In genomic region chr15:59689626-59690236, GRCh38 we compare ENCODE assay signal across 1 cellular context.
TF ChIP-seq lines count a peak whose summit lies in the region.

No MANE protein-coding gene starts in this region.

TF ChIP-seq in K562, 482 proteins besides CTCF, POLR2A, EP300 and RAD21 (continued from another document and continues in another):
- TF ChIP-seq, protein P1, sequence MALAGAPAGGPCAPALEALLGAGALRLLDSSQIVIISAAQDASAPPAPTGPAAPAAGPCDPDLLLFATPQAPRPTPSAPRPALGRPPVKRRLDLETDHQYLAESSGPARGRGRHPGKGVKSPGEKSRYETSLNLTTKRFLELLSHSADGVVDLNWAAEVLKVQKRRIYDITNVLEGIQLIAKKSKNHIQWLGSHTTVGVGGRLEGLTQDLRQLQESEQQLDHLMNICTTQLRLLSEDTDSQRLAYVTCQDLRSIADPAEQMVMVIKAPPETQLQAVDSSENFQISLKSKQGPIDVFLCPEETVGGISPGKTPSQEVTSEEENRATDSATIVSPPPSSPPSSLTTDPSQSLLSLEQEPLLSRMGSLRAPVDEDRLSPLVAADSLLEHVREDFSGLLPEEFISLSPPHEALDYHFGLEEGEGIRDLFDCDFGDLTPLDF (CRISPR knock-in tag; IDR thresholded peaks at IDR 0.05): no peak
- TF ChIP-seq CC2D1A (IDR thresholded peaks at IDR 0.05) (no peak), ATF4 (CRISPR knock-in tag; IDR thresholded peaks at IDR 0.05) (no peak), NBN (IDR thresholded peaks at IDR 0.05; ENCODE audit: low read depth) (peak; percentile 59; the same call in 1 of the 2 replicates), RHOXF2B (CRISPR knock-in tag; conservative IDR thresholded peaks at IDR 0.05) (no peak), THRAP3 (IDR thresholded peaks at IDR 0.05; ENCODE audit: borderline replicate concordance) (0 out of 2 replicates have a peak, but pooled peaks have one; percentile 54), SRSF1 (IDR thresholded peaks at IDR 0.05; ENCODE audit: low read depth, low read length) (no peak), ZKSCAN1 (IDR thresholded peaks at IDR 0.05; ENCODE audit: low read depth, low read length) (no peak), THRA (IDR thresholded peaks at IDR 0.05) (no peak), NR2C1 (IDR thresholded peaks at IDR 0.05) (no peak), NR2C1 (tag; IDR thresholded peaks at IDR 0.05) (no peak), HDGF (IDR thresholded peaks at IDR 0.05) (no peak), ZNF224 (CRISPR knock-in tag; IDR thresholded peaks at IDR 0.05) (no peak), ERF (CRISPR knock-in tag; IDR thresholded peaks at IDR 0.05) (no peak), PML (IDR thresholded peaks at IDR 0.05; ENCODE audit: low read length) (no peak; the same call in 1 of the 2 replicates), ZNF318 (IDR thresholded peaks at IDR 0.05; ENCODE audit: borderline replicate concordance in 1 of 2, low read depth in 1 of 2) (no peak), KLF13 (tag; IDR thresholded peaks at IDR 0.05; ENCODE audit: borderline replicate concordance, low read depth) (no peak), DPF2 (IDR thresholded peaks at IDR 0.05) (peak; percentile 71), TCF7L2 (IDR thresholded peaks at IDR 0.05; ENCODE audit: low read depth, low read length) (no peak), KAT8 (IDR thresholded peaks at IDR 0.05; ENCODE audit: low read depth) (no peak), PCBP1 (IDR thresholded peaks at IDR 0.05; ENCODE audit: low read depth, low read length, poor library complexity, severe bottlenecking) (no peak), ZNF583 (CRISPR knock-in tag; IDR thresholded peaks at IDR 0.05) (no peak), ZNF347 (CRISPR knock-in tag; IDR thresholded peaks at IDR 0.05; ENCODE audit: low read depth) (no peak), STAT5A (IDR thresholded peaks at IDR 0.05; ENCODE audit: borderline replicate concordance, low read length) (no peak), ETV5 (CRISPR knock-in tag; IDR thresholded peaks at IDR 0.05; ENCODE audit: low read depth) (no peak)
- TF ChIP-seq, protein P2, sequence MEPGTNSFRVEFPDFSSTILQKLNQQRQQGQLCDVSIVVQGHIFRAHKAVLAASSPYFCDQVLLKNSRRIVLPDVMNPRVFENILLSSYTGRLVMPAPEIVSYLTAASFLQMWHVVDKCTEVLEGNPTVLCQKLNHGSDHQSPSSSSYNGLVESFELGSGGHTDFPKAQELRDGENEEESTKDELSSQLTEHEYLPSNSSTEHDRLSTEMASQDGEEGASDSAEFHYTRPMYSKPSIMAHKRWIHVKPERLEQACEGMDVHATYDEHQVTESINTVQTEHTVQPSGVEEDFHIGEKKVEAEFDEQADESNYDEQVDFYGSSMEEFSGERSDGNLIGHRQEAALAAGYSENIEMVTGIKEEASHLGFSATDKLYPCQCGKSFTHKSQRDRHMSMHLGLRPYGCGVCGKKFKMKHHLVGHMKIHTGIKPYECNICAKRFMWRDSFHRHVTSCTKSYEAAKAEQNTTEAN (CRISPR knock-in tag; IDR thresholded peaks at IDR 0.05): no peak
- TF ChIP-seq, protein P3, sequence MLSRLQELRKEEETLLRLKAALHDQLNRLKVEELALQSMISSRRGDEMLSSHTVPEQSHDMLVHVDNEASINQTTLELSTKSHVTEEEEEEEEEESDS (CRISPR knock-in tag; IDR thresholded peaks at IDR 0.05): no peak
- TF ChIP-seq, protein P4, sequence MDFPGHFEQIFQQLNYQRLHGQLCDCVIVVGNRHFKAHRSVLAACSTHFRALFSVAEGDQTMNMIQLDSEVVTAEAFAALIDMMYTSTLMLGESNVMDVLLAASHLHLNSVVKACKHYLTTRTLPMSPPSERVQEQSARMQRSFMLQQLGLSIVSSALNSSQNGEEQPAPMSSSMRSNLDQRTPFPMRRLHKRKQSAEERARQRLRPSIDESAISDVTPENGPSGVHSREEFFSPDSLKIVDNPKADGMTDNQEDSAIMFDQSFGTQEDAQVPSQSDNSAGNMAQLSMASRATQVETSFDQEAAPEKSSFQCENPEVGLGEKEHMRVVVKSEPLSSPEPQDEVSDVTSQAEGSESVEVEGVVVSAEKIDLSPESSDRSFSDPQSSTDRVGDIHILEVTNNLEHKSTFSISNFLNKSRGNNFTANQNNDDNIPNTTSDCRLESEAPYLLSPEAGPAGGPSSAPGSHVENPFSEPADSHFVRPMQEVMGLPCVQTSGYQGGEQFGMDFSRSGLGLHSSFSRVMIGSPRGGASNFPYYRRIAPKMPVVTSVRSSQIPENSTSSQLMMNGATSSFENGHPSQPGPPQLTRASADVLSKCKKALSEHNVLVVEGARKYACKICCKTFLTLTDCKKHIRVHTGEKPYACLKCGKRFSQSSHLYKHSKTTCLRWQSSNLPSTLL (IDR thresholded peaks at IDR 0.05): no peak
- TF ChIP-seq, protein P5, sequence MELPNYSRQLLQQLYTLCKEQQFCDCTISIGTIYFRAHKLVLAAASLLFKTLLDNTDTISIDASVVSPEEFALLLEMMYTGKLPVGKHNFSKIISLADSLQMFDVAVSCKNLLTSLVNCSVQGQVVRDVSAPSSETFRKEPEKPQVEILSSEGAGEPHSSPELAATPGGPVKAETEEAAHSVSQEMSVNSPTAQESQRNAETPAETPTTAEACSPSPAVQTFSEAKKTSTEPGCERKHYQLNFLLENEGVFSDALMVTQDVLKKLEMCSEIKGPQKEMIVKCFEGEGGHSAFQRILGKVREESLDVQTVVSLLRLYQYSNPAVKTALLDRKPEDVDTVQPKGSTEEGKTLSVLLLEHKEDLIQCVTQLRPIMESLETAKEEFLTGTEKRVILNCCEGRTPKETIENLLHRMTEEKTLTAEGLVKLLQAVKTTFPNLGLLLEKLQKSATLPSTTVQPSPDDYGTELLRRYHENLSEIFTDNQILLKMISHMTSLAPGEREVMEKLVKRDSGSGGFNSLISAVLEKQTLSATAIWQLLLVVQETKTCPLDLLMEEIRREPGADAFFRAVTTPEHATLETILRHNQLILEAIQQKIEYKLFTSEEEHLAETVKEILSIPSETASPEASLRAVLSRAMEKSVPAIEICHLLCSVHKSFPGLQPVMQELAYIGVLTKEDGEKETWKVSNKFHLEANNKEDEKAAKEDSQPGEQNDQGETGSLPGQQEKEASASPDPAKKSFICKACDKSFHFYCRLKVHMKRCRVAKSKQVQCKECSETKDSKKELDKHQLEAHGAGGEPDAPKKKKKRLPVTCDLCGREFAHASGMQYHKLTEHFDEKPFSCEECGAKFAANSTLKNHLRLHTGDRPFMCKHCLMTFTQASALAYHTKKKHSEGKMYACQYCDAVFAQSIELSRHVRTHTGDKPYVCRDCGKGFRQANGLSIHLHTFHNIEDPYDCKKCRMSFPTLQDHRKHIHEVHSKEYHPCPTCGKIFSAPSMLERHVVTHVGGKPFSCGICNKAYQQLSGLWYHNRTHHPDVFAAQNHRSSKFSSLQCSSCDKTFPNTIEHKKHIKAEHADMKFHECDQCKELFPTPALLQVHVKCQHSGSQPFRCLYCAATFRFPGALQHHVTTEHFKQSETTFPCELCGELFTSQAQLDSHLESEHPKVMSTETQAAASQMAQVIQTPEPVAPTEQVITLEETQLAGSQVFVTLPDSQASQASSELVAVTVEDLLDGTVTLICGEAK (IDR thresholded peaks at IDR 0.05): no peak
- TF ChIP-seq, protein P5 (CRISPR knock-in tag; IDR thresholded peaks at IDR 0.05): no peak
- TF ChIP-seq, protein P6, sequence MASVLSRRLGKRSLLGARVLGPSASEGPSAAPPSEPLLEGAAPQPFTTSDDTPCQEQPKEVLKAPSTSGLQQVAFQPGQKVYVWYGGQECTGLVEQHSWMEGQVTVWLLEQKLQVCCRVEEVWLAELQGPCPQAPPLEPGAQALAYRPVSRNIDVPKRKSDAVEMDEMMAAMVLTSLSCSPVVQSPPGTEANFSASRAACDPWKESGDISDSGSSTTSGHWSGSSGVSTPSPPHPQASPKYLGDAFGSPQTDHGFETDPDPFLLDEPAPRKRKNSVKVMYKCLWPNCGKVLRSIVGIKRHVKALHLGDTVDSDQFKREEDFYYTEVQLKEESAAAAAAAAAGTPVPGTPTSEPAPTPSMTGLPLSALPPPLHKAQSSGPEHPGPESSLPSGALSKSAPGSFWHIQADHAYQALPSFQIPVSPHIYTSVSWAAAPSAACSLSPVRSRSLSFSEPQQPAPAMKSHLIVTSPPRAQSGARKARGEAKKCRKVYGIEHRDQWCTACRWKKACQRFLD (CRISPR knock-in tag; IDR thresholded peaks at IDR 0.05): no peak
